18 cellular contexts compared by ENCODE assay signal in the genomic region with DNA sequence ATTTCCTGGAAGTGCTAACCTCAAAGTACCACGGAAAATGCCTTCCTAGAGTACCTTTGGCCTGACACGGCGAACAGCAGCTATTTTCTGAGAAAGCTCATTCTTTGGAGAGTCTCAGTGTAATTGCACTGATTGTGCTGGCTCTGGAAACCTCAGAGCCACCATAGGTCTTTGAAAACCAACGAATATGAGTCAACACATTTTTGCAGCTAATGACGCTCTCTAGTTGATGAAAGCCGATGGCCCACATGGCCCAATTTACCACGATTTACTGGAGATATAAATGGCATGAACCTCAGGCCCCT.
A peak's percentile ranks its signal among the peaks of the same experiment; 100 is the strongest.
DNase-seq lines count a peak whose midpoint lies in the region; ATAC-seq, FAIRE-seq and TF ChIP-seq lines count a peak whose summit lies in the region.
"Had no signal": no experiment of that assay in that cellular context is flagged by ENCODE, and none has a peak within 500 bp of the region (broad histone marks: within the 10 kb centered on the region; RNA-seq: fewer than 3 reads in every experiment).

No MANE protein-coding gene starts in this region.

- H3F3A ChIP-seq in smooth muscle cell (ENCODE audit: low read depth): no peaks in the 10 kb centered on the region

- intact Hi-C loops in kidney (cut with DNase I): no loop called here

- H3K36me3 ChIP-seq in DND-41 (ENCODE audit: insufficient read depth, low read length): peaks cover 17% of the 10 kb centered on the region; the same call in 1 of the 2 replicates
- no peaks in the 10 kb centered on the region for H3K36me3 ChIP-seq in kidney (ENCODE audit: control insufficient read depth in 1 of 2, insufficient read depth in 2 of 2, low read length in 2 of 2)
- H3K36me3 ChIP-seq in smooth muscle cell (ENCODE audit: low read depth): no peaks in the 10 kb centered on the region
- H3K36me3 ChIP-seq: BLaER1 treated with 17β-estradiol and CSF1 and Interleukin-3, amounts not matched to agents 10 nM and 100 nM had no signal

- peak overlapping the region; percentile 29; the same call in 1 of the 2 replicates for H3K9ac ChIP-seq in DND-41 (ENCODE audit: low read depth, low read length)
- no peak overlapping the region for H3K9ac ChIP-seq in kidney (ENCODE audit: low read length in 2 of 2)
- H3K9ac ChIP-seq in smooth muscle cell (ENCODE audit: low read depth): no peak overlapping the region
- H3K9ac ChIP-seq: BLaER1 treated with 17β-estradiol and CSF1 and Interleukin-3, amounts not matched to agents 10 nM and 100 nM had no signal

- H3K9me3 ChIP-seq in DND-41 (ENCODE audit: insufficient read depth, low read length, severe bottlenecking) (no peaks in the 10 kb centered on the region), kidney (ENCODE audit: control insufficient read depth in 1 of 2, low read length in 2 of 2) (no peaks in the 10 kb centered on the region), smooth muscle cell (replicated peaks; ENCODE audit: low read depth) (no peaks in the 10 kb centered on the region)

- peak; percentile 78 for ATAC-seq in DND-41 (ENCODE audit: insufficient read depth, low read depth)
- ATAC-seq: HepG2 had no signal

- WGBS in smooth muscle cell (ENCODE audit: low lambda C conversion rate): 42% methylated on average over 7 of the region's 7 CpGs

- H3K4me3 Mint-ChIP-seq in osteocyte (ENCODE audit: unreplicated experiment): no peak overlapping the region

- no peak overlapping the region for H3K27ac Mint-ChIP-seq in osteocyte (ENCODE audit: unreplicated experiment)

- DNase-seq in NCI-H2029 treated with DMSO at 0.1 percent for 48 hours (lab: John Stamatoyannopoulos, UW) (peak; percentile 61), NCI-H2029 (lab: John Stamatoyannopoulos, UW) (no peak), DND-41 (peak; percentile 85), NCI-H748 treated with DMSO at 0.1 percent for 48 hours (lab: John Stamatoyannopoulos, UW) (peak; percentile 72), kidney (peak; percentile 16), smooth muscle cell (lab: John Stamatoyannopoulos, UW; ENCODE audit: unreplicated experiment) (no peak), osteocyte (ENCODE audit: extremely low spot score, unreplicated experiment) (no peak)
- DNase-seq in stimulated activated CD4-positive, alpha-beta T cell treated with anti-CD3 and anti-CD28 coated beads, Interleukin-4, amount 100 ng/mL, for 1 hour: no peak
- DNase-seq: KG1, NCI-H1048, NCI-H1930, NCI-H524, OCI-M1, RPMI8226, SIG-M5 had no signal

- H3K4me1 ChIP-seq in DND-41 (ENCODE audit: insufficient read depth, low read length) (peaks cover 55% of the 10 kb centered on the region), kidney (ENCODE audit: control insufficient read depth in 1 of 2, insufficient read depth in 1 of 2, low read depth in 1 of 2, low read length in 2 of 2) (no peaks in the 10 kb centered on the region), smooth muscle cell (ENCODE audit: low read depth) (no peaks in the 10 kb centered on the region)

- peak overlapping the region; percentile 49 for H3K4me2 ChIP-seq in DND-41 (ENCODE audit: insufficient read depth, low read length)
- H3K4me2 ChIP-seq in smooth muscle cell: no peak overlapping the region

- TF ChIP-seq CTCF in DND-41 (IDR thresholded peaks at IDR 0.05; ENCODE audit: borderline replicate concordance, extremely low read depth, low read length, poor library complexity, severe bottlenecking) (no peak), kidney (IDR thresholded peaks at IDR 0.05; ENCODE audit: borderline replicate concordance, extremely low read depth, insufficient read depth) (no peak), smooth muscle cell (IDR thresholded peaks at IDR 0.05; ENCODE audit: borderline replicate concordance, insufficient read depth, poor library complexity, severe bottlenecking) (no peak), osteocyte (IDR thresholded peaks at IDR 0.05) (no peak)

- peaks cover 4% of the 10 kb centered on the region for H3K4me1 Mint-ChIP-seq in osteocyte (ENCODE audit: unreplicated experiment)

- H4K20me1 ChIP-seq in DND-41 (ENCODE audit: insufficient read depth, low read length) (no peaks in the 10 kb centered on the region), smooth muscle cell (ENCODE audit: low read depth) (no peaks in the 10 kb centered on the region)

- H3K4me3 ChIP-seq in DND-41 (ENCODE audit: low read depth in 1 of 2, low read length in 2 of 2): peak overlapping the region in 1 of 2 experiments; percentile 28; a peak in 1 of 4 replicates
- H3K4me3 ChIP-seq in kidney (ENCODE audit: low read length in 2 of 2): no peak overlapping the region
- H3K4me3 ChIP-seq in smooth muscle cell: no peak overlapping the region
- H3K4me3 ChIP-seq: BLaER1 treated with 17β-estradiol and CSF1 and Interleukin-3, amounts not matched to agents 10 nM and 100 nM had no signal

- H2AFZ ChIP-seq in DND-41 (ENCODE audit: low read depth, low read length): no peak overlapping the region
- H2AFZ ChIP-seq in smooth muscle cell (ENCODE audit: low read depth): no peak overlapping the region

- H3K27me3 Mint-ChIP-seq in osteocyte (ENCODE audit: unreplicated experiment): peaks cover 4% of the 10 kb centered on the region

- no peaks in the 10 kb centered on the region for H3K9me3 Mint-ChIP-seq in osteocyte (ENCODE audit: unreplicated experiment)

- peak overlapping the region; percentile 86 for H3K27ac ChIP-seq in DND-41 (ENCODE audit: low read length)
- no peak overlapping the region for H3K27ac ChIP-seq in kidney (ENCODE audit: low read depth in 2 of 2, low read length in 2 of 2)
- H3K27ac ChIP-seq in smooth muscle cell (ENCODE audit: low read depth): no peak overlapping the region
- H3K27ac ChIP-seq: BLaER1 treated with 17β-estradiol and CSF1 and Interleukin-3, amounts not matched to agents 10 nM and 100 nM had no signal

- FAIRE-seq in kidney (lab: Jason Lieb, UNC): no peak
- FAIRE-seq: H54, HepG2 had no signal

- H3K79me2 ChIP-seq in DND-41 (ENCODE audit: insufficient read depth, low read length) (no peaks in the 10 kb centered on the region), smooth muscle cell (ENCODE audit: low read depth) (no peaks in the 10 kb centered on the region)

- no peaks in the 10 kb centered on the region for H3K36me3 Mint-ChIP-seq in osteocyte (ENCODE audit: unreplicated experiment)

- H3K27me3 ChIP-seq in DND-41 (ENCODE audit: insufficient read depth, low read length, poor library complexity) (no peaks in the 10 kb centered on the region), smooth muscle cell (ENCODE audit: low read depth) (no peaks in the 10 kb centered on the region)
- H3K27me3 ChIP-seq: BLaER1 treated with 17β-estradiol and CSF1 and Interleukin-3, amounts not matched to agents 10 nM and 100 nM had no signal

Comparison
In these comparisons a context has a peak if more than half of its experiments do, and no peak if none do; other contexts are left out.
1. DNase-seq: peak in NCI-H2029 treated with DMSO at 0.1 percent for 48 hours (single experiment), DND-41 (single experiment), NCI-H748 treated with DMSO at 0.1 percent for 48 hours (single experiment) and kidney (single experiment); none in NCI-H2029 (single experiment), stimulated activated CD4-positive, alpha-beta T cell treated with anti-CD3 and anti-CD28 coated beads, Interleukin-4, amount 100 ng/mL, for 1 hour (single experiment), smooth muscle cell (single experiment) and osteocyte (single experiment).